Comparison of ENCODE assay signal across 18 cellular contexts in genomic region chr20:35237486-35237885, GRCh38. TPM values are rescaled to one million over a fixed set of nuclear protein-coding genes. Genes with fewer than 3 reads are reported as not detected.
DNase-seq lines count a peak whose midpoint lies in the region; ATAC-seq and TF ChIP-seq lines count a peak whose summit lies in the region.
"Had no signal": no experiment of that assay in that cellular context is flagged by ENCODE, and none has a peak within 500 bp of the region (broad histone marks: within the 10 kb centered on the region; RNA-seq: fewer than 3 reads in every experiment).

No MANE protein-coding gene starts in this region.

- no peak overlapping the region for H3K18ac ChIP-seq in trophoblast cell (ENCODE audit: low read length)

- H3K14ac ChIP-seq in trophoblast cell (ENCODE audit: low read length), result no peak overlapping the region

- H3K27ac ChIP-seq in trophoblast cell (ENCODE audit: low read depth, low read length), result no peak overlapping the region
- H3K27ac ChIP-seq: SK-N-MC had no signal

- H2AFZ ChIP-seq in trophoblast cell (ENCODE audit: insufficient read depth, low read length, poor library complexity), result no peak overlapping the region

- POLR2A ChIA-PET in BJ (lab: Charles Lee), result no interaction called here

- no peaks in the 10 kb centered on the region for H3K27me3 ChIP-seq in BJ (ENCODE audit: control insufficient read depth, insufficient read depth, low read length)
- H3K27me3 ChIP-seq in adipocyte (replicated peaks; ENCODE audit: control insufficient read depth, insufficient read depth, low read length), result no peaks in the 10 kb centered on the region
- no peaks in the 10 kb centered on the region for H3K27me3 ChIP-seq in trophoblast cell (ENCODE audit: insufficient read depth, low read length)

- no peak overlapping the region for H4K12ac ChIP-seq in trophoblast cell (ENCODE audit: low read depth, low read length)

- H3K9ac ChIP-seq in adipocyte (ENCODE audit: low read length), result no peak overlapping the region
- no peak overlapping the region for H3K9ac ChIP-seq in trophoblast cell (ENCODE audit: low read length)

- H2BK120ac ChIP-seq in trophoblast cell (ENCODE audit: insufficient read depth, low read length, poor library complexity), result no peak overlapping the region

- H3K4me3 ChIP-seq in BJ (ENCODE audit: low read depth, low read length) (no peak overlapping the region), adipocyte (ENCODE audit: low read length) (no peak overlapping the region), trophoblast cell (ENCODE audit: low read depth, low read length) (no peak overlapping the region)
- H3K4me3 ChIP-seq: SK-N-MC had no signal

- H3K79me1 ChIP-seq in trophoblast cell (ENCODE audit: low read length), result no peaks in the 10 kb centered on the region

- H2BK5ac ChIP-seq in trophoblast cell (ENCODE audit: low read depth, low read length, poor library complexity), result no peak overlapping the region

- H4K91ac ChIP-seq in trophoblast cell (ENCODE audit: low read depth, low read length), result no peak overlapping the region

- H2BK12ac ChIP-seq in trophoblast cell (ENCODE audit: low read length), result no peak overlapping the region

- no peak for TF ChIP-seq CTCF in BJ (IDR thresholded peaks at IDR 0.05; ENCODE audit: insufficient read depth, low read depth, low read length)

- no peak overlapping the region for H2AK5ac ChIP-seq in trophoblast cell (ENCODE audit: low read length)

- H3K4ac ChIP-seq in trophoblast cell (ENCODE audit: low read depth, low read length), result no peak overlapping the region

- DNase-seq in BJ (ENCODE audit: low read depth) (peak; percentile 33), GM04504 (ENCODE audit: low read depth) (peak; percentile 32), adipocyte (ENCODE audit: low read depth) (peak; percentile 27), trophoblast cell (peak; percentile 27 to 78), hypothalamus (lab: John Stamatoyannopoulos, UW) (no peak), left lobe of liver (ENCODE audit: low spot score) (no peak)
- no peak for DNase-seq in NK-92 treated with Interleukin-12 subunit alpha and Interleukin-12 subunit beta, amount 100 ng/mL, for 24 hours (lab: John Stamatoyannopoulos, UW)
- DNase-seq: C1 segment of cervical spinal cord; CD8-positive, alpha-beta memory T cell; DMS53; H9; NCI-H1105; NCI-H2081; NCI-H69; SHP77; T-cell had no signal

- H3K36me3 ChIP-seq in BJ (ENCODE audit: control insufficient read depth, insufficient read depth, low read length) (no peaks in the 10 kb centered on the region), adipocyte (ENCODE audit: control insufficient read depth, insufficient read depth, low read length, severe bottlenecking) (no peaks in the 10 kb centered on the region), trophoblast cell (ENCODE audit: control insufficient read depth in 1 of 2, insufficient read depth in 2 of 2, low read length in 2 of 2) (no peaks in the 10 kb centered on the region)

- no peak overlapping the region for H3K23ac ChIP-seq in trophoblast cell (ENCODE audit: low read length)

- no peaks in the 10 kb centered on the region for H3K79me2 ChIP-seq in trophoblast cell (ENCODE audit: control insufficient read depth, insufficient read depth, low read length, poor library complexity)

- ATAC-seq in left lobe of liver, result no peak
- ATAC-seq: T-cell had no signal

- H4K8ac ChIP-seq in trophoblast cell (ENCODE audit: low read depth, low read length), result no peak overlapping the region

- H3K4me1 ChIP-seq in adipocyte (ENCODE audit: control insufficient read depth, insufficient read depth, low read length) (peaks cover 4% of the 10 kb centered on the region), trophoblast cell (ENCODE audit: control insufficient read depth in 1 of 2, insufficient read depth in 2 of 2, low read length in 2 of 2) (peaks cover 12 to 13% of the 10 kb centered on the region in 2 experiments)

- CTCF ChIA-PET in BJ (lab: Yijun Ruan, JAX), result no interaction called here

- H3K4me2 ChIP-seq in trophoblast cell (ENCODE audit: low read length), result no peak overlapping the region

- H3K9me3 ChIP-seq in adipocyte (ENCODE audit: control insufficient read depth, low read length), result no peaks in the 10 kb centered on the region
- peaks cover 3% of the 10 kb centered on the region for H3K9me3 ChIP-seq in trophoblast cell (ENCODE audit: insufficient read depth, low read depth, low read length)

RNA-seq across cellular contexts. Expression of gene MMP24, which starts 11.0 kb away (rescaled TPM):
- 1.5 and 2.3 TPM in 2 replicates for polyA plus RNA-seq in BJ (2011; rRNA removed)
- 1.6 and 1.8 TPM in 2 replicates for polyA minus RNA-seq in BJ (2011; rRNA and poly(A)+ RNA removed)
- polyA plus RNA-seq in trophoblast cell (2013), result 1.1 and 1.2 TPM in 2 replicates
- 0.43 TPM for total RNA-seq in left lobe of liver
- total RNA-seq: OCI-LY7 had no signal

RNA-seq across cellular contexts. Expression of gene MMP24OS, which starts 40.4 kb away (rescaled TPM):
- 45.4 and 47.6 TPM in 2 replicates for polyA plus RNA-seq in BJ (2011; rRNA removed)
- 41.9 and 44.0 TPM in 2 replicates for polyA minus RNA-seq in BJ (2011; rRNA and poly(A)+ RNA removed)
- polyA plus RNA-seq in trophoblast cell (2013), result 76.2 and 79.4 TPM in 2 replicates
- 27.3 TPM for total RNA-seq in left lobe of liver

RNA-seq across cellular contexts. Expression of gene EIF6, which starts 47.1 kb away (rescaled TPM):
- 182 and 261 TPM in 2 replicates for polyA plus RNA-seq in BJ (2011; rRNA removed)
- 84.4 and 154 TPM in 2 replicates for polyA minus RNA-seq in BJ (2011; rRNA and poly(A)+ RNA removed)
- polyA plus RNA-seq in trophoblast cell (2013), result 91.0 and 92.3 TPM in 2 replicates
- 80.2 TPM for total RNA-seq in left lobe of liver

RNA-seq across cellular contexts. Expression of gene FAM83C, which starts 54.7 kb away (rescaled TPM):
- not detected in 2 replicates for polyA plus RNA-seq in BJ (2011; rRNA removed)
- not detected in 2 replicates for polyA minus RNA-seq in BJ (2011; rRNA and poly(A)+ RNA removed)
- 0.01 TPM in 2 replicates for polyA plus RNA-seq in trophoblast cell (2013)
- total RNA-seq in left lobe of liver, result not detected
- total RNA-seq: CD8-positive, alpha-beta memory T cell; H9; OCI-LY7 had no signal
- polyA plus RNA-seq: CD8-positive, alpha-beta memory T cell had no signal

Comparison
In these comparisons a context has a peak if more than half of its experiments do, and no peak if none do; other contexts are left out.
1. DNase-seq: peak in BJ (single experiment), GM04504 (single experiment), adipocyte (single experiment) and trophoblast cell (2 of 2); none in hypothalamus (0 of 51), left lobe of liver (single experiment) and NK-92 treated with Interleukin-12 subunit alpha and Interleukin-12 subunit beta, amount 100 ng/mL, for 24 hours (single experiment).